Comparison of ENCODE assay signal across 8 cellular contexts in the genomic region with DNA sequence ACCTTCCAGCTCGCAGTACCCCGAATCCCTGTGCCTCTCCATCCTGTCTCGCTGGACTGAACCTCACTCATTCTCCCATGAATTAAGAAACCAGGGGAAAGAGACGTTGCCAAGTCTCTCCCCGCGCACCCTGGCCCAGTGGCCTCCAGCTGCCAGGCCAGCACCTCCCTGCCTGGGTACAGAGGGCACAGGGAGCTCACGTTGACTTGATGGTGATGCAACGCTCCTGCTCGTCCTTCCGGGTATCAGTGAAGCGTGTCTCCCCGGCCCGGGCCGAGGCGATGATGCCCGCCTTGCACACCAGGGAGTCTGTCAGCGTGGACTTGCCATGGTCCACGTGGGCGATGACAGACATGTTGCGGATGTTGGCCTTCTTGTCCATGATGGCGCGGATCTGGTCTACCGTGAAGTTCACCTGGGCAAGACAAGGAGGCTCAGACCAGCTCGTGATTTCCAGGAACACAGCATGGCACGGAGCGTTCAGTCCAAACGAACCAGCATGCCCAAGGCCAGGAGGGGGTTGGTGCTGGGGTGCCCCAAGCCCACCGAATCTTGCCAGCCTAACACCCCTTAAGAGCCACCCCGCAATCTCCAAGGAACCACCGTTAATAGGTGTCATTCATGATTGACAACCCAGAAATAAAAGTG.
DNase-seq lines count a peak whose midpoint lies in the region; ATAC-seq and TF ChIP-seq lines count a peak whose summit lies in the region.

No MANE protein-coding gene starts in this region.

- H3K9ac ChIP-seq in muscle layer of colon (ENCODE audit: low read length) = peak overlapping the region; percentile 98

- no peak for TF ChIP-seq CTCF in RWPE1 (conservative IDR thresholded peaks at IDR 0.05; ENCODE audit: low read depth)

- peak overlapping the region; percentile 87 for H3K27ac ChIP-seq in RWPE1
- peak overlapping the region; percentile 96 for H3K27ac ChIP-seq in muscle layer of colon (ENCODE audit: low read depth, low read length)

- H3K9me3 ChIP-seq in muscle layer of colon (ENCODE audit: low read length) = no peaks in the 10 kb centered on the region

- POLR2A ChIA-PET in RWPE1 (lab: Yijun Ruan, JAX; ENCODE audit: low non-redundant PET) = interaction anchor here (0.6 to 2.1 kb wide), 3 partner anchors 14 to 83 kb away, joined by 3 to 15 read pairs (median 5); a partner anchor contains a TSS

- peak; percentile 49 for DNase-seq in activated CD4-positive, alpha-beta T cell treated with anti-CD3 and anti-CD28 coated beads for 48 hours
- no peak for DNase-seq in activated CD4-positive, alpha-beta T cell treated with anti-CD3 and anti-CD28 coated beads, Interleukin-2, amount 50 U/mL, for 4 hours
- no peak for DNase-seq in RWPE1 (ENCODE audit: low spot score)
- peak; percentile 55 for DNase-seq in ecto neural progenitor cell (ENCODE audit: low spot score)
- DNase-seq in putamen (ENCODE audit: low spot score) = no peak
- DNase-seq in OCI-M1 (lab: John Stamatoyannopoulos, UW) = no peak

- CTCF ChIA-PET in RWPE1 (lab: Yijun Ruan, JAX) = interaction anchor here (0.5 kb wide), 1 partner anchor 134 kb away, joined by 3 read pairs; no protein-coding TSS in a partner anchor

- H3K27me3 ChIP-seq in muscle layer of colon (ENCODE audit: control insufficient read depth in 1 of 2, insufficient read depth in 2 of 2, low read length in 2 of 2) = no peaks in the 10 kb centered on the region

- H3K4me3 ChIP-seq in muscle layer of colon (ENCODE audit: low read depth in 1 of 2, low read length in 2 of 2) = peak overlapping the region; percentile 88 to 99

- peaks cover 37% of the 10 kb centered on the region for H3K4me1 ChIP-seq in muscle layer of colon (ENCODE audit: insufficient read depth, low read length)

- H3K36me3 ChIP-seq in muscle layer of colon (ENCODE audit: insufficient read depth, low read length) = peaks cover 55% of the 10 kb centered on the region

- ATAC-seq in HG03460 (IDR thresholded peaks at IDR 0.05; ENCODE audit: unreplicated experiment) = no peak

Comparison
In these comparisons a context has a peak if more than half of its experiments do, and no peak if none do; other contexts are left out.
1. DNase-seq: peak in activated CD4-positive, alpha-beta T cell treated with anti-CD3 and anti-CD28 coated beads for 48 hours (single experiment) and ecto neural progenitor cell (single experiment); none in activated CD4-positive, alpha-beta T cell treated with anti-CD3 and anti-CD28 coated beads, Interleukin-2, amount 50 U/mL, for 4 hours (0 of 2), RWPE1 (single experiment), putamen (single experiment) and OCI-M1 (single experiment).